ENCODE assay signal across 8 cellular contexts in the genomic region with DNA sequence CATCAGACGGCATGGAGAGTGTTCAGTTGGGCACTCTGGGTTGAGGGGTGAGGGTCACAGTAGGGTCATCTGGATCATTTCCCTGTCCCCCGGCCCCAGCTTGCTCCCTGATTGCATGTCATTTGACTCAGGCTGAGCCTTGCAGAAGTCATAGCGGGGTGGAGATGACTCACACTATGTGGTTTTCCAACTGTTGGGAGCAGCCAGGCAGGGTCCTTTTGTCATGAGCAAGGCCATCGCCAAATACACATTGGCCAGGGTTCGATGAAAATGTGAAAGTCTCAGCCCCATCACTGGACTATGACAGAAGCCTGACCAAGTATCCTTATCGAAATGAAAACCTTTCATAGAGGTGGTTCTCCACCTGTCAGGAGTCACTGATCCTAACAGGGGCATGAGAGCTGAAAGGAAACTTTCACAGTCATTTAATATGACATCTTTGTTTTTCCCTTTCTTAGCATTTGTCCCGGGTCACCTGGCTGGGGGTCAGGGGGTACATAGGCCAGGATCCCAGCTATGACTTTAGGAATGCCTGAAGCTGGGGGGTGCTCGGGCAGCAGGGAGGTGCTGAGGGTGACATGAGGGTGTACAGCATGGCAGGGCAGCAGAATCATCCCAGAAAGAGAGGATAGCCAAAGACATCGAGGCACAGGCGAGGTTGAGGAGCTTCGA.
DNase-seq lines count a peak whose midpoint lies in the region; ATAC-seq and TF ChIP-seq lines count a peak whose summit lies in the region.

No MANE protein-coding gene starts in this region.

- no peaks in the 10 kb centered on the region for H3K9me3 Mint-ChIP-seq in CD8-positive, alpha-beta memory T cell

- H3K4me1 Mint-ChIP-seq in CD8-positive, alpha-beta memory T cell: peaks cover 9 to 11% (median 11%) of the 10 kb centered on the region in 3 donors

- H3K4me3 Mint-ChIP-seq in CD8-positive, alpha-beta memory T cell: no peak overlapping the region

- H3K36me3 Mint-ChIP-seq in CD8-positive, alpha-beta memory T cell: no peaks in the 10 kb centered on the region

- H3K27me3 Mint-ChIP-seq in CD8-positive, alpha-beta memory T cell: peaks cover 3 to 6% of the 10 kb centered on the region in 2 donors

- WGBS in ovary, 3 donors: 80 to 89% (median 85%) methylated on average over 11 of the region's 11 CpGs

- no peaks in the 10 kb centered on the region for H3K9me3 ChIP-seq in CD8-positive, alpha-beta memory T cell (ENCODE audit: low read length)
- no peaks in the 10 kb centered on the region for H3K9me3 ChIP-seq in neutrophil
- no peaks in the 10 kb centered on the region for H3K9me3 ChIP-seq in ovary

- H3K27me3 ChIP-seq in CD8-positive, alpha-beta memory T cell (ENCODE audit: insufficient read depth, low read length, poor library complexity, severe bottlenecking): no peaks in the 10 kb centered on the region
- H3K27me3 ChIP-seq in neutrophil (no peaks in the 10 kb centered on the region), ovary (no peaks in the 10 kb centered on the region)

- no peak for TF ChIP-seq POLR2A in ovary (IDR thresholded peaks at IDR 0.05)

- POLR2A ChIA-PET in CD8-positive, alpha-beta memory T cell (lab: Charles Lee): no interaction called here

- H3K27ac ChIP-seq in CD8-positive, alpha-beta memory T cell (ENCODE audit: low read depth, low read length): peak overlapping the region; percentile 65
- H3K27ac ChIP-seq in neutrophil: peak overlapping the region; percentile 80
- no peak overlapping the region for H3K27ac ChIP-seq in ovary

- H3K36me3 ChIP-seq in CD8-positive, alpha-beta memory T cell (ENCODE audit: insufficient read depth, low read length): no peaks in the 10 kb centered on the region
- H3K36me3 ChIP-seq in neutrophil: no peaks in the 10 kb centered on the region
- H3K36me3 ChIP-seq in ovary: no peaks in the 10 kb centered on the region

- no peaks in the 10 kb centered on the region for H3K4me1 ChIP-seq in CD8-positive, alpha-beta memory T cell (ENCODE audit: insufficient read depth, low read length)
- peaks cover 84 to 90% of the 10 kb centered on the region in 2 experiments for H3K4me1 ChIP-seq in neutrophil (ENCODE audit: control insufficient read depth in 1 of 2, insufficient read depth in 1 of 2, low read depth in 1 of 2, low read length in 1 of 2)
- H3K4me1 ChIP-seq in ovary (ENCODE audit: insufficient read depth): peaks cover 11% of the 10 kb centered on the region

- intact Hi-C loops in ovary (cut with DNase I): no loop called here

- TF ChIP-seq EP300 in ovary (IDR thresholded peaks at IDR 0.05): no peak

- ATAC-seq in HG02642 (IDR thresholded peaks at IDR 0.05; ENCODE audit: poor library complexity, unreplicated experiment) (no peak), HG02970 (IDR thresholded peaks at IDR 0.05; ENCODE audit: low FRiP score, unreplicated experiment) (no peak)

- TF ChIP-seq CTCF in neutrophil (IDR thresholded peaks at IDR 0.05): no peak
- no peak for TF ChIP-seq CTCF in ovary (IDR thresholded peaks at IDR 0.05)

- DNase-seq in CD8-positive, alpha-beta memory T cell: no peak
- DNase-seq in NCI-H460 (ENCODE audit: extremely low read depth, low read depth): peak; percentile 58
- DNase-seq in dedifferentiated amniotic fluid mesenchymal stem cell (ENCODE audit: extremely low spot score): peak; percentile 50
- DNase-seq in activated CD4-positive, CD25-positive, alpha-beta regulatory T cell treated with anti-CD3 and anti-CD28 coated beads, Interleukin-2, amount 50 U/mL, for 72 hours: no peak
- DNase-seq in ovary: no peak

- H3K27ac Mint-ChIP-seq in CD8-positive, alpha-beta memory T cell: peak overlapping the region in 1 of 8 donors; percentile 30

- no peak overlapping the region for H3K4me3 ChIP-seq in CD8-positive, alpha-beta memory T cell (ENCODE audit: low read length)
- H3K4me3 ChIP-seq in neutrophil (ENCODE audit: low read depth in 1 of 2, low read length in 1 of 2): no peak overlapping the region
- no peak overlapping the region for H3K4me3 ChIP-seq in ovary

- CTCF ChIA-PET in CD8-positive, alpha-beta memory T cell (lab: Charles Lee): no interaction called here

Comparison
In these comparisons a context has a peak if more than half of its experiments do, and no peak if none do; other contexts are left out.
1. DNase-seq: peak in NCI-H460 (single experiment) and dedifferentiated amniotic fluid mesenchymal stem cell (single experiment); none in CD8-positive, alpha-beta memory T cell (0 of 5), activated CD4-positive, CD25-positive, alpha-beta regulatory T cell treated with anti-CD3 and anti-CD28 coated beads, Interleukin-2, amount 50 U/mL, for 72 hours (single experiment) and ovary (0 of 5).
2. H3K27ac ChIP-seq: peak in CD8-positive, alpha-beta memory T cell (single experiment) and neutrophil (single experiment); none in ovary (0 of 2).